In the genomic region with DNA sequence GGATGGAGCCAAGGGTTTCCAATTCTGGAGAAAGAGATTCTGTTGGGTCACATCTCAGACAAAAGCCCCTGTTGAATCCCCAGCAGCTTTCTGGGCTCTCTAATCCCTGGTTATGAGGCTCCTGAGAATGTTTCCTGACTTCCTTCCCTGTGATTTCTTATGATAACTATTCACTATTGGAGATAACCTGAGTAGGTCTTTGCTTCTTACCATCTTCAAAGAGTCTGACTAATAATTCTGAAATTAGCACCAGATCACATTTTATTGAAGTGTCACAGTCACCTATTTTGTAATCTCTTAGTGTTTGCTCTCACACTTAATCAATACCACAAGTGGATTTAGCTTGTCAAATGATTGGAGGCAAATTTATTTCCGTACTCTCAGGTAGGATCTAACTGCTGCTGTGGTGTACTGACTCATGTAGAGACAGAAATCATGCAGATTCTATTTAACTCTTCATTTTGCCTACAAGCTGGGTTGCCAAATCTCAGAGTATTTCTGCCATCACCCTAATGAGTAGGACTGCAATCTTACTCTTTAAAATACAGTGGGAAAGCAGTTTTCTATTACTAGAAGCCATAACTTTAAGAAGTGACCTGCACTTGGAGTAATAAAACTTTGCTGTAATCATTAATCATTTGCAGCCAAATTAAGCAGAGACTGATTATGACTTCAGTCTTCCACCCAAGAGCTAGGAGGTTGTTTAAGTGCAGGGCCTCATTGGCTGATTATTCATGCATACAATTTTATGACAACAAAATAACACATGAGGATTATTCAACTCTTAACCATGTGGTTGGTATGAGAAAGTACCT, we compare ENCODE assay signal across 28 cellular contexts.
"Had no signal": no experiment of that assay in that cellular context is flagged by ENCODE, and none has a peak within 500 bp of the region (broad histone marks: within the 10 kb centered on the region; RNA-seq: fewer than 3 reads in every experiment).

No MANE protein-coding gene starts in this region.

- H3K27ac ChIP-seq: adrenal gland, body of pancreas, esophagus squamous epithelium had no signal

- H3K27ac Mint-ChIP-seq: activated CD4-positive, alpha-beta memory T cell treated with anti-CD3 and anti-CD28 coated beads for 36 hours; activated CD4-positive, alpha-beta T cell treated with anti-CD3 and anti-CD28 coated beads for 36 hours; activated CD4-positive, alpha-beta T cell treated with anti-CD3 and anti-CD28 coated beads, Interleukin-2, amount 10 ng/mL, durations not matched to agents 24 days and 14 days; activated CD8-positive, alpha-beta memory T cell treated with anti-CD3 and anti-CD28 coated beads, Interleukin-2, amount 10 ng/mL, durations not matched to agents 7 days and 5 days; activated CD8-positive, alpha-beta T cell treated with anti-CD3 and anti-CD28 coated beads, Interleukin-2, amount 10 ng/mL, durations not matched to agents 7 days and 5 days; activated naive CD4-positive, alpha-beta T cell treated with anti-CD3 and anti-CD28 coated beads for 36 hours; activated naive CD4-positive, alpha-beta T cell treated with anti-CD3 and anti-CD28 coated beads, Interleukin-2, amount 50 U/mL, for 24 hours; activated naive CD8-positive, alpha-beta T cell treated with anti-CD3 and anti-CD28 coated beads for 36 hours; activated naive CD8-positive, alpha-beta T cell treated with anti-CD3 and anti-CD28 coated beads, Interleukin-2, amount 50 U/mL, for 24 hours; activated T-helper 1 cell treated with anti-CD3 and anti-CD28 coated beads, Interleukin-12 subunit alpha, Interleukin-12 subunit beta, Interleukin-2, Interleukin-4 antibody, amounts not matched to agents 30 ng/mL and 10 ng/mL and 1 ng/mL, durations not matched to agents 14 hours and 24 hours and 36 hours; activated T-helper 2 cell treated with anti-CD3 and anti-CD28 coated beads, Interferon-gamma antibody, Interleukin-2, Interleukin-4, amounts not matched to agents 10 μg/mL and 5 μg/mL and 100 μg/mL, durations not matched to agents 14 hours and 24 hours and 36 hours; effector memory CD8-positive, alpha-beta T cell had no signal

- H3K4me3 Mint-ChIP-seq: activated CD4-positive, alpha-beta memory T cell treated with anti-CD3 and anti-CD28 coated beads for 36 hours; activated CD4-positive, alpha-beta T cell treated with anti-CD3 and anti-CD28 coated beads for 36 hours; activated CD4-positive, alpha-beta T cell treated with anti-CD3 and anti-CD28 coated beads, Interleukin-2, amount 10 ng/mL, durations not matched to agents 24 days and 14 days; activated CD8-positive, alpha-beta memory T cell treated with anti-CD3 and anti-CD28 coated beads, Interleukin-2, amount 10 ng/mL, durations not matched to agents 7 days and 5 days; activated CD8-positive, alpha-beta T cell treated with anti-CD3 and anti-CD28 coated beads, Interleukin-2, amount 10 ng/mL, durations not matched to agents 7 days and 5 days; activated naive CD4-positive, alpha-beta T cell treated with anti-CD3 and anti-CD28 coated beads for 36 hours; activated naive CD4-positive, alpha-beta T cell treated with anti-CD3 and anti-CD28 coated beads, Interleukin-2, amount 50 U/mL, for 24 hours; activated naive CD8-positive, alpha-beta T cell treated with anti-CD3 and anti-CD28 coated beads for 36 hours; activated naive CD8-positive, alpha-beta T cell treated with anti-CD3 and anti-CD28 coated beads, Interleukin-2, amount 50 U/mL, for 24 hours; activated T-helper 1 cell treated with anti-CD3 and anti-CD28 coated beads, Interleukin-12 subunit alpha, Interleukin-12 subunit beta, Interleukin-2, Interleukin-4 antibody, amounts not matched to agents 30 ng/mL and 10 ng/mL and 1 ng/mL, durations not matched to agents 14 hours and 24 hours and 36 hours; effector memory CD8-positive, alpha-beta T cell had no signal

- H3K4me1 ChIP-seq: adrenal gland, body of pancreas, esophagus squamous epithelium had no signal

- ATAC-seq: activated CD4-positive, alpha-beta T cell treated with anti-CD3 and anti-CD28 coated beads for 36 hours; activated CD8-positive, alpha-beta memory T cell treated with anti-CD3 and anti-CD28 coated beads, Interleukin-2, amount 10 ng/mL, durations not matched to agents 7 days and 5 days; activated CD8-positive, alpha-beta T cell treated with anti-CD3 and anti-CD28 coated beads, Interleukin-2, amount 10 ng/mL, durations not matched to agents 7 days and 5 days; activated naive CD8-positive, alpha-beta T cell treated with anti-CD3 and anti-CD28 coated beads, Interleukin-2, amount 50 U/mL, for 24 hours; body of pancreas; effector memory CD8-positive, alpha-beta T cell had no signal

- H3K36me3 ChIP-seq: adrenal gland, esophagus squamous epithelium had no signal

- H3K9me3 Mint-ChIP-seq: activated CD4-positive, alpha-beta memory T cell treated with anti-CD3 and anti-CD28 coated beads for 36 hours; activated CD4-positive, alpha-beta T cell treated with anti-CD3 and anti-CD28 coated beads, Interleukin-2, amount 10 ng/mL, durations not matched to agents 24 days and 14 days; activated naive CD4-positive, alpha-beta T cell treated with anti-CD3 and anti-CD28 coated beads for 36 hours; activated naive CD4-positive, alpha-beta T cell treated with anti-CD3 and anti-CD28 coated beads, Interleukin-2, amount 50 U/mL, for 24 hours; activated naive CD8-positive, alpha-beta T cell treated with anti-CD3 and anti-CD28 coated beads for 36 hours; activated naive CD8-positive, alpha-beta T cell treated with anti-CD3 and anti-CD28 coated beads, Interleukin-2, amount 50 U/mL, for 24 hours; activated T-helper 1 cell treated with anti-CD3 and anti-CD28 coated beads, Interleukin-12 subunit alpha, Interleukin-12 subunit beta, Interleukin-2, Interleukin-4 antibody, amounts not matched to agents 30 ng/mL and 10 ng/mL and 1 ng/mL, durations not matched to agents 14 hours and 24 hours and 36 hours; activated T-helper 2 cell treated with anti-CD3 and anti-CD28 coated beads, Interferon-gamma antibody, Interleukin-2, Interleukin-4, amounts not matched to agents 10 μg/mL and 5 μg/mL and 100 μg/mL, durations not matched to agents 14 hours and 24 hours and 36 hours had no signal

- H3K27me3 Mint-ChIP-seq: activated CD4-positive, alpha-beta T cell treated with anti-CD3 and anti-CD28 coated beads, Interleukin-2, amount 10 ng/mL, durations not matched to agents 24 days and 14 days; activated naive CD4-positive, alpha-beta T cell treated with anti-CD3 and anti-CD28 coated beads, Interleukin-2, amount 50 U/mL, for 24 hours; activated naive CD8-positive, alpha-beta T cell treated with anti-CD3 and anti-CD28 coated beads for 36 hours; activated naive CD8-positive, alpha-beta T cell treated with anti-CD3 and anti-CD28 coated beads, Interleukin-2, amount 50 U/mL, for 24 hours had no signal

- H3K9me3 ChIP-seq: adrenal gland, body of pancreas, esophagus squamous epithelium had no signal

- DNase-seq: activated CD4-positive, alpha-beta memory T cell treated with anti-CD3 and anti-CD28 coated beads for 36 hours; activated CD4-positive, alpha-beta T cell treated with anti-CD3 and anti-CD28 coated beads for 36 hours; activated CD4-positive, alpha-beta T cell treated with anti-CD3 and anti-CD28 coated beads, Interleukin-2, amount 10 ng/mL, durations not matched to agents 24 days and 14 days; activated CD4-positive, CD25-positive, alpha-beta regulatory T cell; activated CD4-positive, CD25-positive, alpha-beta regulatory T cell treated with anti-CD3 and anti-CD28 coated beads, Interleukin-2, amount 50 U/mL, for 72 hours; activated CD8-positive, alpha-beta memory T cell treated with anti-CD3 and anti-CD28 coated beads, Interleukin-2, amount 10 ng/mL, durations not matched to agents 7 days and 5 days; activated CD8-positive, alpha-beta memory T cell treated with anti-CD3 and anti-CD28 coated beads, Interleukin-2, amount 50 U/mL, for 4 hours; activated CD8-positive, alpha-beta T cell treated with anti-CD3 and anti-CD28 coated beads, Interleukin-2, amount 10 ng/mL, durations not matched to agents 7 days and 5 days; activated effector memory CD4-positive, alpha-beta T cell treated with anti-CD3 and anti-CD28 coated beads, Interleukin-2, amount 50 U/mL, for 16 hours; activated naive CD4-positive, alpha-beta T cell treated with anti-CD3 and anti-CD28 coated beads for 36 hours; activated naive CD8-positive, alpha-beta T cell treated with anti-CD3 and anti-CD28 coated beads for 36 hours; activated naive CD8-positive, alpha-beta T cell treated with anti-CD3 and anti-CD28 coated beads, Interleukin-2, amount 50 U/mL, for 24 hours; activated T-cell treated with anti-CD3 and anti-CD28 coated beads, Interleukin-2, amount 50 U/mL, for 1 hour; activated T-cell treated with anti-CD3 and anti-CD28 coated beads, Interleukin-2, amount 50 U/mL, for 48 hours; adrenal gland; amygdala; aorta; body of pancreas; cortex of kidney; dermis blood vessel endothelial cell; effector CD4-positive, alpha-beta T cell; effector memory CD8-positive, alpha-beta T cell; esophagus squamous epithelium; head of caudate nucleus; T-helper 2 cell had no signal

- H3K36me3 Mint-ChIP-seq: activated CD4-positive, alpha-beta memory T cell treated with anti-CD3 and anti-CD28 coated beads for 36 hours; activated CD8-positive, alpha-beta memory T cell treated with anti-CD3 and anti-CD28 coated beads, Interleukin-2, amount 10 ng/mL, durations not matched to agents 7 days and 5 days; activated naive CD4-positive, alpha-beta T cell treated with anti-CD3 and anti-CD28 coated beads, Interleukin-2, amount 50 U/mL, for 24 hours; activated naive CD8-positive, alpha-beta T cell treated with anti-CD3 and anti-CD28 coated beads for 36 hours had no signal

- H3K27me3 ChIP-seq: adrenal gland, body of pancreas, esophagus squamous epithelium had no signal

- H3K4me3 ChIP-seq: adrenal gland, body of pancreas, esophagus squamous epithelium had no signal

- H3K4me1 Mint-ChIP-seq: activated CD4-positive, alpha-beta T cell treated with anti-CD3 and anti-CD28 coated beads for 36 hours; activated CD4-positive, alpha-beta T cell treated with anti-CD3 and anti-CD28 coated beads, Interleukin-2, amount 10 ng/mL, durations not matched to agents 24 days and 14 days; activated CD8-positive, alpha-beta memory T cell treated with anti-CD3 and anti-CD28 coated beads, Interleukin-2, amount 10 ng/mL, durations not matched to agents 7 days and 5 days; activated naive CD4-positive, alpha-beta T cell treated with anti-CD3 and anti-CD28 coated beads, Interleukin-2, amount 50 U/mL, for 24 hours; activated naive CD8-positive, alpha-beta T cell treated with anti-CD3 and anti-CD28 coated beads for 36 hours; activated naive CD8-positive, alpha-beta T cell treated with anti-CD3 and anti-CD28 coated beads, Interleukin-2, amount 50 U/mL, for 24 hours had no signal
